1 cellular context compared by ENCODE assay signal in the genomic region with DNA sequence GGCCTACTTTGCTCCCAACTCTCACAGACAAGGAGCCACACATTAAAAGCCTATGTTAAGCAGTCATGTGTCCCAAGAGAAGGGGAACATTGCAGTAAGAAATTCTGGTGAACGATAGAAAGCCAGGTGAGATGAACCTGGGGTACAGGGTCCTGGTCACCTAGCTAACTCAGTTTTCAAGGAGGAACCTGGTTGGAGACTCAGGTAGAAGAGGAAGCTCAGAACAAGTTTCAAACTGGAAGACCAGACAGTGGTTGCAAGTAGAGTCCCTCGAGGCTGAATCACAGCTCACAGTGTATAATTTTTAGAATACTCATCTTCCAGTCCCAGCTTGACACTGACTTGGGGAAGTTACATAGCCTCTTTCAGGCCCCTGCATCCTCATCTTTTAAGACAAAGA.
A peak's percentile ranks its signal among the peaks of the same experiment; 100 is the strongest.
TF ChIP-seq lines count a peak whose summit lies in the region.

No MANE protein-coding gene starts in this region.

TF ChIP-seq in GM12878, 131 proteins besides CTCF, POLR2A, EP300 and RAD21 (continued from another document):
- TF ChIP-seq, protein P1, sequence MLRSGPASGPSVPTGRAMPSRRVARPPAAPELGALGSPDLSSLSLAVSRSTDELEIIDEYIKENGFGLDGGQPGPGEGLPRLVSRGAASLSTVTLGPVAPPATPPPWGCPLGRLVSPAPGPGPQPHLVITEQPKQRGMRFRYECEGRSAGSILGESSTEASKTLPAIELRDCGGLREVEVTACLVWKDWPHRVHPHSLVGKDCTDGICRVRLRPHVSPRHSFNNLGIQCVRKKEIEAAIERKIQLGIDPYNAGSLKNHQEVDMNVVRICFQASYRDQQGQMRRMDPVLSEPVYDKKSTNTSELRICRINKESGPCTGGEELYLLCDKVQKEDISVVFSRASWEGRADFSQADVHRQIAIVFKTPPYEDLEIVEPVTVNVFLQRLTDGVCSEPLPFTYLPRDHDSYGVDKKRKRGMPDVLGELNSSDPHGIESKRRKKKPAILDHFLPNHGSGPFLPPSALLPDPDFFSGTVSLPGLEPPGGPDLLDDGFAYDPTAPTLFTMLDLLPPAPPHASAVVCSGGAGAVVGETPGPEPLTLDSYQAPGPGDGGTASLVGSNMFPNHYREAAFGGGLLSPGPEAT (IDR thresholded peaks at IDR 0.05; ENCODE audit: low read depth), result no peak
- TF ChIP-seq KAT2A (conservative IDR thresholded peaks at IDR 0.05; ENCODE audit: control insufficient read depth, low read depth, low read length), result no peak
- TF ChIP-seq PAX8 (IDR thresholded peaks at IDR 0.05), result no peak
- no peak for TF ChIP-seq BMI1 (IDR thresholded peaks at IDR 0.05; ENCODE audit: borderline replicate concordance)
- TF ChIP-seq, protein P2, sequence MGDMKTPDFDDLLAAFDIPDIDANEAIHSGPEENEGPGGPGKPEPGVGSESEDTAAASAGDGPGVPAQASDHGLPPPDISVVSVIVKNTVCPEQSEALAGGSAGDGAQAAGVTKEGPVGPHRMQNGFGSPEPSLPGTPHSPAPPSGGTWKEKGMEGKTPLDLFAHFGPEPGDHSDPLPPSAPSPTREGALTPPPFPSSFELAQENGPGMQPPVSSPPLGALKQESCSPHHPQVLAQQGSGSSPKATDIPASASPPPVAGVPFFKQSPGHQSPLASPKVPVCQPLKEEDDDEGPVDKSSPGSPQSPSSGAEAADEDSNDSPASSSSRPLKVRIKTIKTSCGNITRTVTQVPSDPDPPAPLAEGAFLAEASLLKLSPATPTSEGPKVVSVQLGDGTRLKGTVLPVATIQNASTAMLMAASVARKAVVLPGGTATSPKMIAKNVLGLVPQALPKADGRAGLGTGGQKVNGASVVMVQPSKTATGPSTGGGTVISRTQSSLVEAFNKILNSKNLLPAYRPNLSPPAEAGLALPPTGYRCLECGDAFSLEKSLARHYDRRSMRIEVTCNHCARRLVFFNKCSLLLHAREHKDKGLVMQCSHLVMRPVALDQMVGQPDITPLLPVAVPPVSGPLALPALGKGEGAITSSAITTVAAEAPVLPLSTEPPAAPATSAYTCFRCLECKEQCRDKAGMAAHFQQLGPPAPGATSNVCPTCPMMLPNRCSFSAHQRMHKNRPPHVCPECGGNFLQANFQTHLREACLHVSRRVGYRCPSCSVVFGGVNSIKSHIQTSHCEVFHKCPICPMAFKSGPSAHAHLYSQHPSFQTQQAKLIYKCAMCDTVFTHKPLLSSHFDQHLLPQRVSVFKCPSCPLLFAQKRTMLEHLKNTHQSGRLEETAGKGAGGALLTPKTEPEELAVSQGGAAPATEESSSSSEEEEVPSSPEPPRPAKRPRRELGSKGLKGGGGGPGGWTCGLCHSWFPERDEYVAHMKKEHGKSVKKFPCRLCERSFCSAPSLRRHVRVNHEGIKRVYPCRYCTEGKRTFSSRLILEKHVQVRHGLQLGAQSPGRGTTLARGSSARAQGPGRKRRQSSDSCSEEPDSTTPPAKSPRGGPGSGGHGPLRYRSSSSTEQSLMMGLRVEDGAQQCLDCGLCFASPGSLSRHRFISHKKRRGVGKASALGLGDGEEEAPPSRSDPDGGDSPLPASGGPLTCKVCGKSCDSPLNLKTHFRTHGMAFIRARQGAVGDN (IDR thresholded peaks at IDR 0.05), result peak; percentile 52; the same call in 1 of the 2 replicates
- TF ChIP-seq MEF2B (IDR thresholded peaks at IDR 0.05; ENCODE audit: partially characterized antibody, poor library complexity, severe bottlenecking), result peak; percentile 77
- TF ChIP-seq DPF2 (IDR thresholded peaks at IDR 0.05), result peak; percentile 8; the same call in 1 of the 2 replicates
- TF ChIP-seq ZZZ3 (IDR thresholded peaks at IDR 0.05; ENCODE audit: control insufficient read depth, insufficient read length, low read depth), result no peak
- no peak for TF ChIP-seq SPI1 (IDR thresholded peaks at IDR 0.05; ENCODE audit: borderline replicate concordance, insufficient read depth, low read depth, low read length)
- no peak for TF ChIP-seq CBX3 (IDR thresholded peaks at IDR 0.05; ENCODE audit: borderline replicate concordance, low read depth)
- no peak for TF ChIP-seq SREBF1 (IDR thresholded peaks at IDR 0.05; ENCODE audit: low read length)
- TF ChIP-seq, protein P3, sequence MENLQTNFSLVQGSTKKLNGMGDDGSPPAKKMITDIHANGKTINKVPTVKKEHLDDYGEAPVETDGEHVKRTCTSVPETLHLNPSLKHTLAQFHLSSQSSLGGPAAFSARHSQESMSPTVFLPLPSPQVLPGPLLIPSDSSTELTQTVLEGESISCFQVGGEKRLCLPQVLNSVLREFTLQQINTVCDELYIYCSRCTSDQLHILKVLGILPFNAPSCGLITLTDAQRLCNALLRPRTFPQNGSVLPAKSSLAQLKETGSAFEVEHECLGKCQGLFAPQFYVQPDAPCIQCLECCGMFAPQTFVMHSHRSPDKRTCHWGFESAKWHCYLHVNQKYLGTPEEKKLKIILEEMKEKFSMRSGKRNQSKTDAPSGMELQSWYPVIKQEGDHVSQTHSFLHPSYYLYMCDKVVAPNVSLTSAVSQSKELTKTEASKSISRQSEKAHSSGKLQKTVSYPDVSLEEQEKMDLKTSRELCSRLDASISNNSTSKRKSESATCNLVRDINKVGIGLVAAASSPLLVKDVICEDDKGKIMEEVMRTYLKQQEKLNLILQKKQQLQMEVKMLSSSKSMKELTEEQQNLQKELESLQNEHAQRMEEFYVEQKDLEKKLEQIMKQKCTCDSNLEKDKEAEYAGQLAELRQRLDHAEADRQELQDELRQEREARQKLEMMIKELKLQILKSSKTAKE (IDR thresholded peaks at IDR 0.05; ENCODE audit: low read depth, poor library complexity, severe bottlenecking), result peak; percentile 39
- no peak for TF ChIP-seq ZNF217 (IDR thresholded peaks at IDR 0.05)
- TF ChIP-seq ZNF207 (IDR thresholded peaks at IDR 0.05; ENCODE audit: borderline replicate concordance), result no peak
- TF ChIP-seq WRNIP1 (IDR thresholded peaks at IDR 0.05; ENCODE audit: borderline replicate concordance, low read depth, low read length), result no peak
- no peak for TF ChIP-seq TBL1XR1 (IDR thresholded peaks at IDR 0.05; ENCODE audit: low read depth, low read length)
- no peak for TF ChIP-seq JUNB (IDR thresholded peaks at IDR 0.05)
- TF ChIP-seq, protein P4, sequence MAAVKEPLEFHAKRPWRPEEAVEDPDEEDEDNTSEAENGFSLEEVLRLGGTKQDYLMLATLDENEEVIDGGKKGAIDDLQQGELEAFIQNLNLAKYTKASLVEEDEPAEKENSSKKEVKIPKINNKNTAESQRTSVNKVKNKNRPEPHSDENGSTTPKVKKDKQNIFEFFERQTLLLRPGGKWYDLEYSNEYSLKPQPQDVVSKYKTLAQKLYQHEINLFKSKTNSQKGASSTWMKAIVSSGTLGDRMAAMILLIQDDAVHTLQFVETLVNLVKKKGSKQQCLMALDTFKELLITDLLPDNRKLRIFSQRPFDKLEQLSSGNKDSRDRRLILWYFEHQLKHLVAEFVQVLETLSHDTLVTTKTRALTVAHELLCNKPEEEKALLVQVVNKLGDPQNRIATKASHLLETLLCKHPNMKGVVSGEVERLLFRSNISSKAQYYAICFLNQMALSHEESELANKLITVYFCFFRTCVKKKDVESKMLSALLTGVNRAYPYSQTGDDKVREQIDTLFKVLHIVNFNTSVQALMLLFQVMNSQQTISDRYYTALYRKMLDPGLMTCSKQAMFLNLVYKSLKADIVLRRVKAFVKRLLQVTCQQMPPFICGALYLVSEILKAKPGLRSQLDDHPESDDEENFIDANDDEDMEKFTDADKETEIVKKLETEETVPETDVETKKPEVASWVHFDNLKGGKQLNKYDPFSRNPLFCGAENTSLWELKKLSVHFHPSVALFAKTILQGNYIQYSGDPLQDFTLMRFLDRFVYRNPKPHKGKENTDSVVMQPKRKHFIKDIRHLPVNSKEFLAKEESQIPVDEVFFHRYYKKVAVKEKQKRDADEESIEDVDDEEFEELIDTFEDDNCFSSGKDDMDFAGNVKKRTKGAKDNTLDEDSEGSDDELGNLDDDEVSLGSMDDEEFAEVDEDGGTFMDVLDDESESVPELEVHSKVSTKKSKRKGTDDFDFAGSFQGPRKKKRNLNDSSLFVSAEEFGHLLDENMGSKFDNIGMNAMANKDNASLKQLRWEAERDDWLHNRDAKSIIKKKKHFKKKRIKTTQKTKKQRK (IDR thresholded peaks at IDR 0.05; ENCODE audit: low read depth, low read length), result no peak
- no peak for TF ChIP-seq ZNF24 (IDR thresholded peaks at IDR 0.05)
- TF ChIP-seq, protein P5, sequence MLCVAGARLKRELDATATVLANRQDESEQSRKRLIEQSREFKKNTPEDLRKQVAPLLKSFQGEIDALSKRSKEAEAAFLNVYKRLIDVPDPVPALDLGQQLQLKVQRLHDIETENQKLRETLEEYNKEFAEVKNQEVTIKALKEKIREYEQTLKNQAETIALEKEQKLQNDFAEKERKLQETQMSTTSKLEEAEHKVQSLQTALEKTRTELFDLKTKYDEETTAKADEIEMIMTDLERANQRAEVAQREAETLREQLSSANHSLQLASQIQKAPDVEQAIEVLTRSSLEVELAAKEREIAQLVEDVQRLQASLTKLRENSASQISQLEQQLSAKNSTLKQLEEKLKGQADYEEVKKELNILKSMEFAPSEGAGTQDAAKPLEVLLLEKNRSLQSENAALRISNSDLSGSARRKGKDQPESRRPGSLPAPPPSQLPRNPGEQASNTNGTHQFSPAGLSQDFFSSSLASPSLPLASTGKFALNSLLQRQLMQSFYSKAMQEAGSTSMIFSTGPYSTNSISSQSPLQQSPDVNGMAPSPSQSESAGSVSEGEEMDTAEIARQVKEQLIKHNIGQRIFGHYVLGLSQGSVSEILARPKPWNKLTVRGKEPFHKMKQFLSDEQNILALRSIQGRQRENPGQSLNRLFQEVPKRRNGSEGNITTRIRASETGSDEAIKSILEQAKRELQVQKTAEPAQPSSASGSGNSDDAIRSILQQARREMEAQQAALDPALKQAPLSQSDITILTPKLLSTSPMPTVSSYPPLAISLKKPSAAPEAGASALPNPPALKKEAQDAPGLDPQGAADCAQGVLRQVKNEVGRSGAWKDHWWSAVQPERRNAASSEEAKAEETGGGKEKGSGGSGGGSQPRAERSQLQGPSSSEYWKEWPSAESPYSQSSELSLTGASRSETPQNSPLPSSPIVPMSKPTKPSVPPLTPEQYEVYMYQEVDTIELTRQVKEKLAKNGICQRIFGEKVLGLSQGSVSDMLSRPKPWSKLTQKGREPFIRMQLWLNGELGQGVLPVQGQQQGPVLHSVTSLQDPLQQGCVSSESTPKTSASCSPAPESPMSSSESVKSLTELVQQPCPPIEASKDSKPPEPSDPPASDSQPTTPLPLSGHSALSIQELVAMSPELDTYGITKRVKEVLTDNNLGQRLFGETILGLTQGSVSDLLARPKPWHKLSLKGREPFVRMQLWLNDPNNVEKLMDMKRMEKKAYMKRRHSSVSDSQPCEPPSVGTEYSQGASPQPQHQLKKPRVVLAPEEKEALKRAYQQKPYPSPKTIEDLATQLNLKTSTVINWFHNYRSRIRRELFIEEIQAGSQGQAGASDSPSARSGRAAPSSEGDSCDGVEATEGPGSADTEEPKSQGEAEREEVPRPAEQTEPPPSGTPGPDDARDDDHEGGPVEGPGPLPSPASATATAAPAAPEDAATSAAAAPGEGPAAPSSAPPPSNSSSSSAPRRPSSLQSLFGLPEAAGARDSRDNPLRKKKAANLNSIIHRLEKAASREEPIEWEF (IDR thresholded peaks at IDR 0.05; ENCODE audit: insufficient replicate concordance, low read depth, low read length), result no peak
- no peak for TF ChIP-seq TCF3 (IDR thresholded peaks at IDR 0.05; ENCODE audit: borderline replicate concordance, insufficient read depth, low read depth, low read length)
- TF ChIP-seq MEF2A (IDR thresholded peaks at IDR 0.05; ENCODE audit: insufficient read depth, low read depth, low read length), result no peak
- TF ChIP-seq, protein P6, sequence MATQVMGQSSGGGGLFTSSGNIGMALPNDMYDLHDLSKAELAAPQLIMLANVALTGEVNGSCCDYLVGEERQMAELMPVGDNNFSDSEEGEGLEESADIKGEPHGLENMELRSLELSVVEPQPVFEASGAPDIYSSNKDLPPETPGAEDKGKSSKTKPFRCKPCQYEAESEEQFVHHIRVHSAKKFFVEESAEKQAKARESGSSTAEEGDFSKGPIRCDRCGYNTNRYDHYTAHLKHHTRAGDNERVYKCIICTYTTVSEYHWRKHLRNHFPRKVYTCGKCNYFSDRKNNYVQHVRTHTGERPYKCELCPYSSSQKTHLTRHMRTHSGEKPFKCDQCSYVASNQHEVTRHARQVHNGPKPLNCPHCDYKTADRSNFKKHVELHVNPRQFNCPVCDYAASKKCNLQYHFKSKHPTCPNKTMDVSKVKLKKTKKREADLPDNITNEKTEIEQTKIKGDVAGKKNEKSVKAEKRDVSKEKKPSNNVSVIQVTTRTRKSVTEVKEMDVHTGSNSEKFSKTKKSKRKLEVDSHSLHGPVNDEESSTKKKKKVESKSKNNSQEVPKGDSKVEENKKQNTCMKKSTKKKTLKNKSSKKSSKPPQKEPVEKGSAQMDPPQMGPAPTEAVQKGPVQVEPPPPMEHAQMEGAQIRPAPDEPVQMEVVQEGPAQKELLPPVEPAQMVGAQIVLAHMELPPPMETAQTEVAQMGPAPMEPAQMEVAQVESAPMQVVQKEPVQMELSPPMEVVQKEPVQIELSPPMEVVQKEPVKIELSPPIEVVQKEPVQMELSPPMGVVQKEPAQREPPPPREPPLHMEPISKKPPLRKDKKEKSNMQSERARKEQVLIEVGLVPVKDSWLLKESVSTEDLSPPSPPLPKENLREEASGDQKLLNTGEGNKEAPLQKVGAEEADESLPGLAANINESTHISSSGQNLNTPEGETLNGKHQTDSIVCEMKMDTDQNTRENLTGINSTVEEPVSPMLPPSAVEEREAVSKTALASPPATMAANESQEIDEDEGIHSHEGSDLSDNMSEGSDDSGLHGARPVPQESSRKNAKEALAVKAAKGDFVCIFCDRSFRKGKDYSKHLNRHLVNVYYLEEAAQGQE (IDR thresholded peaks at IDR 0.05; ENCODE audit: low read depth, low read length), result no peak
- no peak for TF ChIP-seq SRF (IDR thresholded peaks at IDR 0.05; ENCODE audit: low read depth in 2 of 2, low read length in 2 of 2)
